8 cellular contexts compared by ENCODE assay signal in genomic region chr1:36351222-36351977, GRCh38. TPM values are rescaled to one million over a fixed set of nuclear protein-coding genes. Genes with fewer than 3 reads are reported as not detected.
DNase-seq lines count a peak whose midpoint lies in the region; ATAC-seq, FAIRE-seq and TF ChIP-seq lines count a peak whose summit lies in the region.

No MANE protein-coding gene starts in this region.

- H3K4me1 Mint-ChIP-seq in activated naive CD4-positive, alpha-beta T cell treated with anti-CD3 and anti-CD28 coated beads, Interleukin-2, amount 10 ng/mL, durations not matched to agents 7 days and 5 days: peaks cover 32% of the 10 kb centered on the region
- H3K4me1 Mint-ChIP-seq in astrocyte (ENCODE audit: low read depth, unreplicated experiment): peaks cover 54% of the 10 kb centered on the region

- H3K27ac Mint-ChIP-seq in activated naive CD4-positive, alpha-beta T cell treated with anti-CD3 and anti-CD28 coated beads, Interleukin-2, amount 10 ng/mL, durations not matched to agents 7 days and 5 days: peak overlapping the region; percentile 73
- H3K27ac Mint-ChIP-seq in astrocyte (ENCODE audit: unreplicated experiment): peak overlapping the region; percentile 100

- no peak for TF ChIP-seq POLR2A in GM12892 (IDR thresholded peaks at IDR 0.05; ENCODE audit: low read depth, low read length)

- peak overlapping the region; percentile 84 for H3K9ac ChIP-seq in astrocyte (ENCODE audit: low read length)

- no peak overlapping the region for H2AFZ ChIP-seq in astrocyte (ENCODE audit: low read depth, low read length)

- peaks cover 47% of the 10 kb centered on the region for H3K4me1 ChIP-seq in astrocyte (ENCODE audit: insufficient read depth, low read length)

- H4K20me1 ChIP-seq in astrocyte (ENCODE audit: insufficient read depth, low read length): no peaks in the 10 kb centered on the region

- H3K4me3 Mint-ChIP-seq in activated naive CD4-positive, alpha-beta T cell treated with anti-CD3 and anti-CD28 coated beads, Interleukin-2, amount 10 ng/mL, durations not matched to agents 7 days and 5 days: no peak overlapping the region
- H3K4me3 Mint-ChIP-seq in astrocyte (ENCODE audit: unreplicated experiment): peak overlapping the region; percentile 41

- peaks cover 23% of the 10 kb centered on the region for H3K36me3 ChIP-seq in astrocyte (ENCODE audit: insufficient read depth, low read length)

- CTCF ChIA-PET in activated naive CD4-positive, alpha-beta T cell treated with anti-CD3 and anti-CD28 coated beads, Interleukin-2, amount 10 ng/mL, durations not matched to agents 7 days and 5 days (lab: Charles Lee): interaction anchor here (0.7 to 7.1 kb wide), 9 partner anchors 9 to 73 kb away, joined by 3 to 67 read pairs (median 5); no protein-coding TSS in a partner anchor

- H3K9me3 Mint-ChIP-seq in activated naive CD4-positive, alpha-beta T cell treated with anti-CD3 and anti-CD28 coated beads, Interleukin-2, amount 10 ng/mL, durations not matched to agents 7 days and 5 days: no peaks in the 10 kb centered on the region
- no peaks in the 10 kb centered on the region for H3K9me3 Mint-ChIP-seq in astrocyte (ENCODE audit: unreplicated experiment)

- H3K27ac ChIP-seq in astrocyte (ENCODE audit: low read depth, low read length): peak overlapping the region; percentile 98
- H3K27ac ChIP-seq in layer of hippocampus (ENCODE audit: low read depth, low read length): peak overlapping the region; percentile 38

- no peaks in the 10 kb centered on the region for H3K79me2 ChIP-seq in astrocyte (ENCODE audit: insufficient read depth, low read length)

- H3K4me2 ChIP-seq in astrocyte (ENCODE audit: low read length): peak overlapping the region; percentile 83

- peak overlapping the region; percentile 40 for H3K4me3 ChIP-seq in astrocyte (ENCODE audit: insufficient read depth, low read depth, low read length)

- no peaks in the 10 kb centered on the region for H3K27me3 ChIP-seq in astrocyte (ENCODE audit: insufficient read depth, low read length)
- no peaks in the 10 kb centered on the region for H3K27me3 ChIP-seq in layer of hippocampus (ENCODE audit: control insufficient read depth, insufficient read depth, low read length)

- no peaks in the 10 kb centered on the region for H3K9me3 ChIP-seq in astrocyte (ENCODE audit: insufficient read depth, low read depth, low read length)

- FAIRE-seq in astrocyte (lab: Jason Lieb, UNC) (no peak), urothelium cell line (lab: Jason Lieb, UNC) (peak; percentile 77), GM12892 (lab: Jason Lieb, UNC) (no peak)

- DNase-seq in activated naive CD4-positive, alpha-beta T cell treated with anti-CD3 and anti-CD28 coated beads, Interleukin-2, amount 10 ng/mL, durations not matched to agents 7 days and 5 days: no peak
- no peak for DNase-seq in activated naive CD4-positive, alpha-beta T cell treated with anti-CD3 and anti-CD28 coated beads, Interleukin-2, amount 50 U/mL, for 16 hours
- DNase-seq in astrocyte (ENCODE audit: low read depth) (peak; percentile 88), urothelium cell line (ENCODE audit: low spot score) (peak; percentile 72), GM12892 (ENCODE audit: insufficient read length) (no peak), SKM-1 (lab: John Stamatoyannopoulos, UW; ENCODE audit: unreplicated experiment) (no peak)

- TF ChIP-seq CTCF in astrocyte (IDR thresholded peaks at IDR 0.05; ENCODE audit: insufficient read depth, low read depth, low read length): no peak

- peaks cover 33% of the 10 kb centered on the region for H3K36me3 Mint-ChIP-seq in activated naive CD4-positive, alpha-beta T cell treated with anti-CD3 and anti-CD28 coated beads, Interleukin-2, amount 10 ng/mL, durations not matched to agents 7 days and 5 days
- H3K36me3 Mint-ChIP-seq in astrocyte (ENCODE audit: low read depth, unreplicated experiment): peaks cover 41% of the 10 kb centered on the region

- no peaks in the 10 kb centered on the region for H3K27me3 Mint-ChIP-seq in activated naive CD4-positive, alpha-beta T cell treated with anti-CD3 and anti-CD28 coated beads, Interleukin-2, amount 10 ng/mL, durations not matched to agents 7 days and 5 days
- no peaks in the 10 kb centered on the region for H3K27me3 Mint-ChIP-seq in astrocyte (ENCODE audit: low read depth, unreplicated experiment)

- ATAC-seq in GM21825 (IDR thresholded peaks at IDR 0.05; ENCODE audit: unreplicated experiment): no peak

RNA-seq across cellular contexts. Expression of gene EVA1B, which starts 28.0 kb away (rescaled TPM):
- total RNA-seq in astrocyte: 57.3 and 63.0 TPM in 2 replicates
- 0.66 TPM for polyA plus RNA-seq in GM12892 (2012; ENCODE audit: missing spikeins)

RNA-seq across cellular contexts. Expression of gene STK40, which starts 34.3 kb away (rescaled TPM):
- 69.6 and 71.1 TPM in 2 replicates for total RNA-seq in astrocyte
- 14.4 TPM for polyA plus RNA-seq in GM12892 (2012; ENCODE audit: missing spikeins)

RNA-seq across cellular contexts. Expression of gene SH3D21, which starts 45.2 kb away (rescaled TPM):
- 13.6 and 16.3 TPM in 2 replicates for total RNA-seq in astrocyte
- polyA plus RNA-seq in GM12892 (2012; ENCODE audit: missing spikeins): 15.3 TPM

RNA-seq across cellular contexts. Expression of gene LSM10, which starts 46.3 kb away (rescaled TPM):
- total RNA-seq in astrocyte: 48.9 and 53.5 TPM in 2 replicates
- polyA plus RNA-seq in GM12892 (2012; ENCODE audit: missing spikeins): 35.5 TPM

Comparison
In these comparisons a context has a peak if more than half of its experiments do, and no peak if none do; other contexts are left out.
1. DNase-seq: peak in astrocyte (single experiment) and urothelium cell line (single experiment); none in activated naive CD4-positive, alpha-beta T cell treated with anti-CD3 and anti-CD28 coated beads, Interleukin-2, amount 10 ng/mL, durations not matched to agents 7 days and 5 days (single experiment), activated naive CD4-positive, alpha-beta T cell treated with anti-CD3 and anti-CD28 coated beads, Interleukin-2, amount 50 U/mL, for 16 hours (single experiment), GM12892 (single experiment) and SKM-1 (single experiment).